Comparison of ENCODE assay signal across 19 cellular contexts in genomic region chr16:50318796-50319578, GRCh38. TPM values are rescaled to one million over a fixed set of nuclear protein-coding genes. Genes with fewer than 3 reads are reported as not detected.
DNase-seq lines count a peak whose midpoint lies in the region; ATAC-seq, FAIRE-seq and TF ChIP-seq lines count a peak whose summit lies in the region.
"Had no signal": no experiment of that assay in that cellular context is flagged by ENCODE, and none has a peak within 500 bp of the region (broad histone marks: within the 10 kb centered on the region; RNA-seq: fewer than 3 reads in every experiment).

No MANE protein-coding gene starts in this region.

- H3K9ac ChIP-seq in kidney (ENCODE audit: low read length in 2 of 2) = no peak overlapping the region

- ATAC-seq in HG02870 (IDR thresholded peaks at IDR 0.05; ENCODE audit: unreplicated experiment) (no peak), HG02763 (IDR thresholded peaks at IDR 0.05; ENCODE audit: unreplicated experiment) (no peak)
- ATAC-seq: body of pancreas, pancreas had no signal

- no peaks in the 10 kb centered on the region for H3K27me3 Mint-ChIP-seq in CD4-positive, alpha-beta memory T cell
- no peaks in the 10 kb centered on the region for H3K27me3 Mint-ChIP-seq in activated T-helper 2 cell treated with anti-CD3 and anti-CD28 coated beads, Interferon-gamma antibody, Interleukin-2, Interleukin-4, amounts not matched to agents 10 μg/mL and 5 μg/mL and 100 μg/mL, durations not matched to agents 14 hours and 24 hours and 36 hours (ENCODE audit: low read depth)

- H3K4me1 Mint-ChIP-seq in CD4-positive, alpha-beta memory T cell = peaks cover 9 to 42% (median 24%) of the 10 kb centered on the region in 4 donors
- H3K4me1 Mint-ChIP-seq in activated T-helper 2 cell treated with anti-CD3 and anti-CD28 coated beads, Interferon-gamma antibody, Interleukin-2, Interleukin-4, amounts not matched to agents 10 μg/mL and 5 μg/mL and 100 μg/mL, durations not matched to agents 14 hours and 24 hours and 36 hours (ENCODE audit: low read depth) = peaks cover 20% of the 10 kb centered on the region

- H3K36me3 ChIP-seq in CD4-positive, alpha-beta memory T cell (ENCODE audit: insufficient read depth, low read length) = peaks cover 74% of the 10 kb centered on the region
- H3K36me3 ChIP-seq in kidney (ENCODE audit: control insufficient read depth in 1 of 2, insufficient read depth in 2 of 2, low read length in 2 of 2) = peaks cover 30 to 54% of the 10 kb centered on the region in 2 donors

- no peaks in the 10 kb centered on the region for H3K27me3 ChIP-seq in CD4-positive, alpha-beta memory T cell (ENCODE audit: insufficient read depth, low read length)
- H3K27me3 ChIP-seq: body of pancreas, pancreas, suprapubic skin had no signal

- peak in 4 of 5 donors; percentile 25 to 56 (median 41) for DNase-seq in CD4-positive, alpha-beta memory T cell
- no peak for DNase-seq in activated T-helper 2 cell treated with anti-CD3 and anti-CD28 coated beads, Interferon-gamma antibody, Interleukin-2, Interleukin-4, amounts not matched to agents 10 μg/mL and 5 μg/mL and 100 μg/mL, durations not matched to agents 14 hours and 24 hours and 36 hours (ENCODE audit: low spot score)
- DNase-seq in kidney = no peak
- no peak for DNase-seq in HPDE6-E6E7 (ENCODE audit: extremely low spot score)
- no peak for DNase-seq in activated effector memory CD4-positive, alpha-beta T cell treated with Interleukin-2 at 50 U/mL for 16 hours
- DNase-seq: activated CD8-positive, alpha-beta memory T cell treated with anti-CD3 and anti-CD28 coated beads for 24 hours; activated gamma-delta T cell; AML-193; body of pancreas; dermis blood vessel endothelial cell; erythroblast; Kasumi-1; NCI-H1105; NCI-H510A treated with DMSO at 0.1 percent for 48 hours; pancreas had no signal

- no peak overlapping the region for H3K4me3 ChIP-seq in CD4-positive, alpha-beta memory T cell (ENCODE audit: low read length in 2 of 2)
- no peak overlapping the region for H3K4me3 ChIP-seq in kidney (ENCODE audit: low read length in 2 of 2)
- H3K4me3 ChIP-seq: body of pancreas, pancreas, suprapubic skin had no signal

- H3K4me1 ChIP-seq in CD4-positive, alpha-beta memory T cell (ENCODE audit: insufficient read depth, low read length) = peaks cover 20% of the 10 kb centered on the region
- peaks cover 2 to 3% of the 10 kb centered on the region in 2 donors for H3K4me1 ChIP-seq in kidney (ENCODE audit: control insufficient read depth in 1 of 2, insufficient read depth in 1 of 2, low read depth in 1 of 2, low read length in 2 of 2)
- H3K4me1 ChIP-seq: body of pancreas, pancreas, suprapubic skin had no signal

- FAIRE-seq in A204.1 (lab: Jason Lieb, UNC) (peak; percentile 76), kidney (lab: Jason Lieb, UNC) (peak; percentile 61)
- FAIRE-seq: pancreas had no signal

- POLR2A ChIA-PET in CD4-positive, alpha-beta memory T cell (lab: Charles Lee; ENCODE audit: partially characterized antibody) = interaction anchor here (1.3 to 3.0 kb wide), 2 partner anchors 8 to 45 kb away, joined by 4 to 11 read pairs; no protein-coding TSS in a partner anchor

- peak overlapping the region; percentile 57 to 83 (median 78) for H3K27ac Mint-ChIP-seq in CD4-positive, alpha-beta memory T cell
- peak overlapping the region; percentile 63 for H3K27ac Mint-ChIP-seq in activated T-helper 2 cell treated with anti-CD3 and anti-CD28 coated beads, Interferon-gamma antibody, Interleukin-2, Interleukin-4, amounts not matched to agents 10 μg/mL and 5 μg/mL and 100 μg/mL, durations not matched to agents 14 hours and 24 hours and 36 hours

- intact Hi-C loops in CD4-positive, alpha-beta memory T cell (cut with micrococcal nuclease) = no loop called here
- intact Hi-C loops in activated T-helper 2 cell treated with anti-CD3 and anti-CD28 coated beads, Interferon-gamma antibody, Interleukin-2, Interleukin-4, amounts not matched to agents 10 μg/mL and 5 μg/mL and 100 μg/mL, durations not matched to agents 14 hours and 24 hours and 36 hours (cut with micrococcal nuclease) = no loop called here
- intact Hi-C loops in kidney (cut with DNase I) = no loop called here

- H3K27ac ChIP-seq in CD4-positive, alpha-beta memory T cell (ENCODE audit: low read depth, low read length) = peak overlapping the region; percentile 30
- no peak overlapping the region for H3K27ac ChIP-seq in kidney (ENCODE audit: low read depth in 2 of 2, low read length in 2 of 2)
- H3K27ac ChIP-seq: body of pancreas, pancreas, suprapubic skin had no signal

- no peaks in the 10 kb centered on the region for H3K9me3 ChIP-seq in CD4-positive, alpha-beta memory T cell (ENCODE audit: control insufficient read depth in 1 of 2, low read length in 2 of 2)
- no peaks in the 10 kb centered on the region for H3K9me3 ChIP-seq in kidney (ENCODE audit: control insufficient read depth in 1 of 2, low read length in 2 of 2)
- H3K9me3 ChIP-seq: body of pancreas, pancreas, suprapubic skin had no signal

- H3K4me3 Mint-ChIP-seq in CD4-positive, alpha-beta memory T cell = no peak overlapping the region
- H3K4me3 Mint-ChIP-seq in activated T-helper 2 cell treated with anti-CD3 and anti-CD28 coated beads, Interferon-gamma antibody, Interleukin-2, Interleukin-4, amounts not matched to agents 10 μg/mL and 5 μg/mL and 100 μg/mL, durations not matched to agents 14 hours and 24 hours and 36 hours (ENCODE audit: low read depth) = no peak overlapping the region

- H3K36me3 Mint-ChIP-seq in CD4-positive, alpha-beta memory T cell = peaks cover 55 to 88% of the 10 kb centered on the region in 2 donors
- H3K36me3 Mint-ChIP-seq in activated T-helper 2 cell treated with anti-CD3 and anti-CD28 coated beads, Interferon-gamma antibody, Interleukin-2, Interleukin-4, amounts not matched to agents 10 μg/mL and 5 μg/mL and 100 μg/mL, durations not matched to agents 14 hours and 24 hours and 36 hours (ENCODE audit: low read depth) = peaks cover 75% of the 10 kb centered on the region

- CTCF ChIA-PET in CD4-positive, alpha-beta memory T cell (lab: Charles Lee; ENCODE audit: partially characterized antibody) = interaction anchor here (16.8 kb wide), 1 partner anchor 37 kb away, joined by 628 read pairs; no protein-coding TSS in a partner anchor

- no peak for TF ChIP-seq CTCF in kidney (IDR thresholded peaks at IDR 0.05; ENCODE audit: borderline replicate concordance, extremely low read depth, insufficient read depth)

- no peaks in the 10 kb centered on the region for H3K9me3 Mint-ChIP-seq in CD4-positive, alpha-beta memory T cell
- no peaks in the 10 kb centered on the region for H3K9me3 Mint-ChIP-seq in activated T-helper 2 cell treated with anti-CD3 and anti-CD28 coated beads, Interferon-gamma antibody, Interleukin-2, Interleukin-4, amounts not matched to agents 10 μg/mL and 5 μg/mL and 100 μg/mL, durations not matched to agents 14 hours and 24 hours and 36 hours

RNA-seq across cellular contexts. Expression of gene BRD7, which starts 49.8 kb away (rescaled TPM):
- total RNA-seq in CD4-positive, alpha-beta memory T cell = 10 to 100 TPM; 86.6 to 97.7 TPM
- polyA plus RNA-seq in CD4-positive, alpha-beta memory T cell = 10 to 100 TPM; 18.1 to 67.3 TPM
- total RNA-seq in activated T-helper 2 cell treated with anti-CD3 and anti-CD28 coated beads, Interferon-gamma antibody, Interleukin-2, Interleukin-4, amounts not matched to agents 10 μg/mL and 5 μg/mL and 100 μg/mL, durations not matched to agents 14 hours and 24 hours and 36 hours = 76.0 and 79.5 TPM in 2 replicates
- 68.0 TPM for total RNA-seq in kidney
- 44.1 TPM for polyA plus RNA-seq in kidney (ENCODE audit: insufficient read depth, low read depth, low replicate concordance)

RNA-seq across cellular contexts. Expression of gene ADCY7, which starts 52.6 kb away (rescaled TPM):
- 100 to 1,000 TPM; 230 to 235 TPM for total RNA-seq in CD4-positive, alpha-beta memory T cell
- 10 to 100 TPM; 34.8 to 69.7 TPM for polyA plus RNA-seq in CD4-positive, alpha-beta memory T cell
- total RNA-seq in activated T-helper 2 cell treated with anti-CD3 and anti-CD28 coated beads, Interferon-gamma antibody, Interleukin-2, Interleukin-4, amounts not matched to agents 10 μg/mL and 5 μg/mL and 100 μg/mL, durations not matched to agents 14 hours and 24 hours and 36 hours = 78.7 and 89.5 TPM in 2 replicates
- total RNA-seq in kidney = 40.5 TPM
- 0.86 TPM for polyA plus RNA-seq in kidney (ENCODE audit: insufficient read depth, low read depth, low replicate concordance)

Comparison
In these comparisons a context has a peak if more than half of its experiments do, and no peak if none do; other contexts are left out.
1. DNase-seq: peak in CD4-positive, alpha-beta memory T cell (4 of 5); none in activated T-helper 2 cell treated with anti-CD3 and anti-CD28 coated beads, Interferon-gamma antibody, Interleukin-2, Interleukin-4, amounts not matched to agents 10 μg/mL and 5 μg/mL and 100 μg/mL, durations not matched to agents 14 hours and 24 hours and 36 hours (single experiment), kidney (single experiment), HPDE6-E6E7 (single experiment) and activated effector memory CD4-positive, alpha-beta T cell treated with Interleukin-2 at 50 U/mL for 16 hours (single experiment).